In the genomic region with DNA sequence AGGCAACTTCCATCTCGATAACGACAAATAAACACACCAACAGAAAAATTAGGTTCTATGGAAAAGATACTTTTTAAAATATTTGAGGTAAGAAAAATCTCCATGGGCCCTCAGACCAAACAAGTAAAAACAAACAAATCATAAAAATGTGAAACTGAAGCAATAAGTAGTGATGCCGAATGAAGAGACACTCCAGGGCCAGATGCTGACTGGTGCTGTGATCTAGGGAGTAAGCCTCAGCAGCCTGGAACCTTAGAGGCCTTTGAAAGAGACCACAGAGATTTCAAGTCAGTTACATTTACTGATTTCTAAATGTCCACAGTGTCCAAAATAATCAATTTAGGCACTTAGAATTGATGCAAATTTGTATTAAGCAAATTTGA, we compare ENCODE assay signal across 16 cellular contexts.
DNase-seq lines count a peak whose midpoint lies in the region; ATAC-seq and TF ChIP-seq lines count a peak whose summit lies in the region.
"Had no signal": no experiment of that assay in that cellular context is flagged by ENCODE, and none has a peak within 500 bp of the region (broad histone marks: within the 10 kb centered on the region; RNA-seq: fewer than 3 reads in every experiment).

No MANE protein-coding gene starts in this region.

- peak; percentile 15 for DNase-seq in MCF 10A (ENCODE audit: unreplicated experiment)
- no peak for DNase-seq in breast epithelium (ENCODE audit: low spot score in 2 of 2)
- peak; percentile 33 for DNase-seq in amniotic epithelial cell (ENCODE audit: low read depth)
- DNase-seq in osteoblast (ENCODE audit: insufficient read length, low spot score, missing footprints): no peak
- DNase-seq in activated T-helper 2 cell treated with anti-CD3 and anti-CD28 coated beads, Interferon-gamma antibody, Interleukin-2, Interleukin-4, amounts not matched to agents 10 μg/mL and 5 μg/mL and 100 μg/mL, durations not matched to agents 14 hours and 24 hours and 36 hours (ENCODE audit: low spot score): no peak
- DNase-seq: CD8-positive, alpha-beta T cell; COR-L47; DMS153; DMS79 treated with DMSO at 0.1 percent for 48 hours; GF-D8 had no signal

- H3K4me1 ChIP-seq in breast epithelium (no peaks in the 10 kb centered on the region), osteoblast (ENCODE audit: insufficient read depth, low read length) (peaks cover 28% of the 10 kb centered on the region)
- H3K4me1 ChIP-seq: HAP-1 had no signal

- BruUV-seq in MCF 10A (replicated peaks; lab: Mats Ljungman, UMichigan): no TSS peak

- no peaks in the 10 kb centered on the region for H3K36me3 Mint-ChIP-seq in MCF 10A (ENCODE audit: insufficient read depth, unreplicated experiment)
- no peaks in the 10 kb centered on the region for H3K36me3 Mint-ChIP-seq in stimulated activated memory B cell treated with anti-CD40 and anti-IgM and Interleukin-4, amounts not matched to agents 10 μg/mL and 1 μg/mL and 100 μg/mL, for 72 hours
- H3K36me3 Mint-ChIP-seq in activated T-helper 2 cell treated with anti-CD3 and anti-CD28 coated beads, Interferon-gamma antibody, Interleukin-2, Interleukin-4, amounts not matched to agents 10 μg/mL and 5 μg/mL and 100 μg/mL, durations not matched to agents 14 hours and 24 hours and 36 hours (ENCODE audit: low read depth): no peaks in the 10 kb centered on the region
- H3K36me3 Mint-ChIP-seq: CD14-positive monocyte; CD8-positive, alpha-beta T cell; IgD-negative memory B cell had no signal

- H3K9me3 Mint-ChIP-seq in MCF 10A (ENCODE audit: unreplicated experiment): no peaks in the 10 kb centered on the region
- peaks cover 2% of the 10 kb centered on the region for H3K9me3 Mint-ChIP-seq in stimulated activated memory B cell treated with anti-CD40 and anti-IgM and Interleukin-4, amounts not matched to agents 10 μg/mL and 1 μg/mL and 100 μg/mL, for 72 hours
- peaks cover 41% of the 10 kb centered on the region for H3K9me3 Mint-ChIP-seq in activated T-helper 2 cell treated with anti-CD3 and anti-CD28 coated beads, Interferon-gamma antibody, Interleukin-2, Interleukin-4, amounts not matched to agents 10 μg/mL and 5 μg/mL and 100 μg/mL, durations not matched to agents 14 hours and 24 hours and 36 hours

- peaks cover 32% of the 10 kb centered on the region for H3K4me1 Mint-ChIP-seq in MCF 10A (ENCODE audit: insufficient read depth, unreplicated experiment)
- H3K4me1 Mint-ChIP-seq in stimulated activated memory B cell treated with anti-CD40 and anti-IgM and Interleukin-4, amounts not matched to agents 10 μg/mL and 1 μg/mL and 100 μg/mL, for 72 hours: no peaks in the 10 kb centered on the region
- H3K4me1 Mint-ChIP-seq in activated T-helper 2 cell treated with anti-CD3 and anti-CD28 coated beads, Interferon-gamma antibody, Interleukin-2, Interleukin-4, amounts not matched to agents 10 μg/mL and 5 μg/mL and 100 μg/mL, durations not matched to agents 14 hours and 24 hours and 36 hours (ENCODE audit: low read depth): no peaks in the 10 kb centered on the region
- H3K4me1 Mint-ChIP-seq: CD14-positive monocyte had no signal

- CTCF ChIA-PET in MCF 10A (lab: Yijun Ruan, JAX): interaction anchor here (0.5 kb wide), 1 partner anchor 10 kb away, joined by 3 read pairs; no protein-coding TSS in a partner anchor

- H3K9me3 ChIP-seq in breast epithelium: no peaks in the 10 kb centered on the region
- no peaks in the 10 kb centered on the region for H3K9me3 ChIP-seq in osteoblast (ENCODE audit: low read depth, low read length)
- H3K9me3 ChIP-seq: HAP-1 had no signal

- TF ChIP-seq CTCF in MCF 10A (IDR thresholded peaks at IDR 0.05; ENCODE audit: unreplicated experiment) (no peak), breast epithelium (IDR thresholded peaks at IDR 0.05) (no peak), osteoblast (IDR thresholded peaks at IDR 0.05; ENCODE audit: extremely low read depth, low read depth, low read length) (no peak)

- ATAC-seq in HG02852 (IDR thresholded peaks at IDR 0.05; ENCODE audit: unreplicated experiment): no peak
- ATAC-seq in stimulated activated memory B cell treated with anti-CD40 and anti-IgM and Interleukin-4, amounts not matched to agents 10 μg/mL and 1 μg/mL and 100 μg/mL, for 72 hours: no peak
- ATAC-seq: CD8-positive, alpha-beta T cell had no signal

- H3K4me2 ChIP-seq in osteoblast (ENCODE audit: insufficient read depth, low read length): peak overlapping the region; percentile 9

- intact Hi-C loops in MCF 10A (cut with micrococcal nuclease): no loop called here
- intact Hi-C loops in breast epithelium (cut with DNase I; ENCODE audit: low total_unique reads): no loop called here
- intact Hi-C loops in activated T-helper 2 cell treated with anti-CD3 and anti-CD28 coated beads, Interferon-gamma antibody, Interleukin-2, Interleukin-4, amounts not matched to agents 10 μg/mL and 5 μg/mL and 100 μg/mL, durations not matched to agents 14 hours and 24 hours and 36 hours (cut with micrococcal nuclease): no loop called here

- POLR2A ChIA-PET in MCF 10A (lab: Yijun Ruan, JAX): interaction anchor here (1.4 kb wide), 1 partner anchor 9 kb away, joined by 6 read pairs; no protein-coding TSS in a partner anchor

- no peaks in the 10 kb centered on the region for H4K20me1 ChIP-seq in osteoblast (ENCODE audit: insufficient read depth, low read length)

- no peaks in the 10 kb centered on the region for H3K27me3 ChIP-seq in breast epithelium
- no peaks in the 10 kb centered on the region for H3K27me3 ChIP-seq in osteoblast (ENCODE audit: insufficient read depth, low read length)

- no peak overlapping the region for H3K27ac Mint-ChIP-seq in MCF 10A (ENCODE audit: low read depth, unreplicated experiment)
- H3K27ac Mint-ChIP-seq in stimulated activated memory B cell treated with anti-CD40 and anti-IgM and Interleukin-4, amounts not matched to agents 10 μg/mL and 1 μg/mL and 100 μg/mL, for 72 hours: no peak overlapping the region
- no peak overlapping the region for H3K27ac Mint-ChIP-seq in activated T-helper 2 cell treated with anti-CD3 and anti-CD28 coated beads, Interferon-gamma antibody, Interleukin-2, Interleukin-4, amounts not matched to agents 10 μg/mL and 5 μg/mL and 100 μg/mL, durations not matched to agents 14 hours and 24 hours and 36 hours
- H3K27ac Mint-ChIP-seq: CD14-positive monocyte; CD8-positive, alpha-beta T cell had no signal

- no peak overlapping the region for H3K27ac ChIP-seq in breast epithelium
- peak overlapping the region; percentile 96 for H3K27ac ChIP-seq in osteoblast (ENCODE audit: low read depth, low read length)
- H3K27ac ChIP-seq: 22Rv1 had no signal

- H3K36me3 ChIP-seq in breast epithelium (no peaks in the 10 kb centered on the region), osteoblast (ENCODE audit: insufficient read depth, low read length) (no peaks in the 10 kb centered on the region)
- H3K36me3 ChIP-seq: HAP-1 had no signal

- no peaks in the 10 kb centered on the region for H3K27me3 Mint-ChIP-seq in MCF 10A (ENCODE audit: insufficient read depth, unreplicated experiment)
- no peaks in the 10 kb centered on the region for H3K27me3 Mint-ChIP-seq in stimulated activated memory B cell treated with anti-CD40 and anti-IgM and Interleukin-4, amounts not matched to agents 10 μg/mL and 1 μg/mL and 100 μg/mL, for 72 hours
- no peaks in the 10 kb centered on the region for H3K27me3 Mint-ChIP-seq in activated T-helper 2 cell treated with anti-CD3 and anti-CD28 coated beads, Interferon-gamma antibody, Interleukin-2, Interleukin-4, amounts not matched to agents 10 μg/mL and 5 μg/mL and 100 μg/mL, durations not matched to agents 14 hours and 24 hours and 36 hours (ENCODE audit: low read depth)
- H3K27me3 Mint-ChIP-seq: IgD-negative memory B cell had no signal

- H3K79me2 ChIP-seq in osteoblast (ENCODE audit: insufficient read depth, low read length): no peaks in the 10 kb centered on the region

- H2AFZ ChIP-seq in osteoblast (ENCODE audit: low read length): peak overlapping the region; percentile 31

- H3K4me3 Mint-ChIP-seq in MCF 10A (ENCODE audit: unreplicated experiment): no peak overlapping the region
- no peak overlapping the region for H3K4me3 Mint-ChIP-seq in stimulated activated memory B cell treated with anti-CD40 and anti-IgM and Interleukin-4, amounts not matched to agents 10 μg/mL and 1 μg/mL and 100 μg/mL, for 72 hours
- no peak overlapping the region for H3K4me3 Mint-ChIP-seq in activated T-helper 2 cell treated with anti-CD3 and anti-CD28 coated beads, Interferon-gamma antibody, Interleukin-2, Interleukin-4, amounts not matched to agents 10 μg/mL and 5 μg/mL and 100 μg/mL, durations not matched to agents 14 hours and 24 hours and 36 hours (ENCODE audit: low read depth)
- H3K4me3 Mint-ChIP-seq: CD14-positive monocyte; CD8-positive, alpha-beta T cell; IgD-negative memory B cell had no signal

- TF ChIP-seq POLR2A in breast epithelium (IDR thresholded peaks at IDR 0.05): no peak

- H3K4me3 ChIP-seq in breast epithelium (no peak overlapping the region), osteoblast (ENCODE audit: insufficient read depth, low read length) (no peak overlapping the region)
- H3K4me3 ChIP-seq: HAP-1 had no signal

Comparison
In these comparisons a context has a peak if more than half of its experiments do, and no peak if none do; other contexts are left out.
1. DNase-seq: peak in MCF 10A (single experiment) and amniotic epithelial cell (single experiment); none in breast epithelium (0 of 2), osteoblast (single experiment) and activated T-helper 2 cell treated with anti-CD3 and anti-CD28 coated beads, Interferon-gamma antibody, Interleukin-2, Interleukin-4, amounts not matched to agents 10 μg/mL and 5 μg/mL and 100 μg/mL, durations not matched to agents 14 hours and 24 hours and 36 hours (single experiment).